ENCODE assay signal across 1 cellular context in genomic region chr17:79473836-79474204, GRCh38.
TF ChIP-seq lines count a peak whose summit lies in the region.

No MANE protein-coding gene starts in this region.

TF ChIP-seq in K562, 482 proteins besides CTCF, POLR2A, EP300 and RAD21 (continued from another document):
- TF ChIP-seq CUX1 (CRISPR knock-in tag; IDR thresholded peaks at IDR 0.05): peak; percentile 53; the same call in 1 of the 2 replicates
- no peak for TF ChIP-seq TAF9B (IDR thresholded peaks at IDR 0.05; ENCODE audit: partially characterized antibody)
